Comparison of ENCODE assay signal across 8 cellular contexts in genomic region chr10:90319188-90319914, GRCh38.
DNase-seq lines count a peak whose midpoint lies in the region; ATAC-seq and TF ChIP-seq lines count a peak whose summit lies in the region.

No MANE protein-coding gene starts in this region.

- no peaks in the 10 kb centered on the region for H3K9me3 Mint-ChIP-seq in Caco-2 (ENCODE audit: unreplicated experiment)

- H3K4me3 Mint-ChIP-seq in Caco-2 (ENCODE audit: unreplicated experiment), result no peak overlapping the region

- no peaks in the 10 kb centered on the region for H3K79me2 ChIP-seq in hepatocyte

- 41% methylated on average over 5 of the region's 5 CpGs for WGBS in hepatocyte (ENCODE audit: low lambda C conversion rate, missing lambda C conversion rate)
- WGBS in esophagus muscularis mucosa, result 49% methylated on average over 5 of the region's 5 CpGs
- WGBS in spleen, 5 donors, result 75 to 87% (median 77%) methylated on average over 5 of the region's 5 CpGs

- ATAC-seq in GM19025 (IDR thresholded peaks at IDR 0.05; ENCODE audit: low read depth, unreplicated experiment), result peak; percentile 80
- ATAC-seq in HG03095 (IDR thresholded peaks at IDR 0.05; ENCODE audit: unreplicated experiment), result peak; percentile 83
- no peak for ATAC-seq in HG03457 (IDR thresholded peaks at IDR 0.05; ENCODE audit: unreplicated experiment)

- BruUV-seq in Caco-2 (replicated peaks; lab: Mats Ljungman, UMichigan), result no TSS peak

- H3K36me3 Mint-ChIP-seq in Caco-2 (ENCODE audit: insufficient read depth, unreplicated experiment), result no peaks in the 10 kb centered on the region

- peaks cover 8% of the 10 kb centered on the region for H3K27me3 Mint-ChIP-seq in Caco-2 (ENCODE audit: insufficient read depth, unreplicated experiment)

- intact Hi-C loops in Caco-2 (cut with micrococcal nuclease; ENCODE audit: unreplicated experiment), result no loop called here
- intact Hi-C loops in esophagus muscularis mucosa (cut with DNase I), result no loop called here
- intact Hi-C loops in spleen (cut with DNase I; ENCODE audit: low total_unique reads), result no loop called here

- H3K4me2 ChIP-seq in hepatocyte, result peak overlapping the region; percentile 14

- CTCF ChIA-PET in Caco-2 (lab: Charles Lee) (no interaction called here), RWPE1 (lab: Yijun Ruan, JAX) (interaction anchor here (0.7 kb wide), 1 partner anchor 17 kb away, joined by 7 read pairs; no protein-coding TSS in a partner anchor)

- peak; percentile 4 to 36 for DNase-seq in Caco-2
- DNase-seq in RWPE1 (ENCODE audit: low spot score), result peak; percentile 93
- peak; percentile 78 for DNase-seq in hepatocyte (ENCODE audit: low spot score)
- no peak for DNase-seq in esophagus muscularis mucosa (ENCODE audit: extremely low spot score)
- no peak for DNase-seq in spleen

- H3K4me1 ChIP-seq in Caco-2 (no peaks in the 10 kb centered on the region), hepatocyte (ENCODE audit: insufficient read depth) (peaks cover 6% of the 10 kb centered on the region), esophagus muscularis mucosa (peaks cover 0 to 4% (median 0%) of the 10 kb centered on the region in 4 donors), spleen (no peaks in the 10 kb centered on the region)

- no peak for TF ChIP-seq CTCF in Caco-2 (IDR thresholded peaks at IDR 0.05; ENCODE audit: insufficient read depth in 1 of 2, low read depth in 1 of 2, low read length in 1 of 2, severe bottlenecking in 1 of 2, unreplicated experiment in 1 of 2)
- no peak for TF ChIP-seq CTCF in RWPE1 (conservative IDR thresholded peaks at IDR 0.05; ENCODE audit: low read depth)
- no peak for TF ChIP-seq CTCF in hepatocyte (IDR thresholded peaks at IDR 0.05; ENCODE audit: poor library complexity)
- TF ChIP-seq CTCF in esophagus muscularis mucosa (IDR thresholded peaks at IDR 0.05), result no peak
- TF ChIP-seq CTCF in spleen (IDR thresholded peaks at IDR 0.05 in 8 of 11, conservative IDR thresholded peaks at IDR 0.05 in 3 of 11), result no peak

- H3K27ac ChIP-seq in RWPE1 (peak overlapping the region; percentile 61; the same call in 1 of the 2 replicates), hepatocyte (no peak overlapping the region), esophagus muscularis mucosa (replicated peaks in 1 of 4) (no peak overlapping the region), spleen (no peak overlapping the region)

- TF ChIP-seq EP300 in esophagus muscularis mucosa (IDR thresholded peaks at IDR 0.05), result no peak

- H3K4me1 Mint-ChIP-seq in Caco-2 (ENCODE audit: low read depth, unreplicated experiment), result no peaks in the 10 kb centered on the region

- H3K9me3 ChIP-seq in Caco-2, result no peaks in the 10 kb centered on the region
- no peaks in the 10 kb centered on the region for H3K9me3 ChIP-seq in hepatocyte (ENCODE audit: low read depth)
- H3K9me3 ChIP-seq in esophagus muscularis mucosa, result no peaks in the 10 kb centered on the region
- no peaks in the 10 kb centered on the region for H3K9me3 ChIP-seq in spleen

- H3K27me3 ChIP-seq in Caco-2 (replicated peaks; ENCODE audit: control insufficient read depth, insufficient read depth, low read length) (no peaks in the 10 kb centered on the region), hepatocyte (no peaks in the 10 kb centered on the region), esophagus muscularis mucosa (no peaks in the 10 kb centered on the region), spleen (replicated peaks in 1 of 7) (no peaks in the 10 kb centered on the region)

- no peaks in the 10 kb centered on the region for H4K20me1 ChIP-seq in hepatocyte (ENCODE audit: insufficient read depth, poor library complexity, severe bottlenecking)

- H3K27ac Mint-ChIP-seq in Caco-2 (ENCODE audit: unreplicated experiment), result no peak overlapping the region

- POLR2A ChIA-PET in Caco-2 (lab: Charles Lee), result no interaction called here
- POLR2A ChIA-PET in RWPE1 (lab: Yijun Ruan, JAX; ENCODE audit: low non-redundant PET), result no interaction called here

- H2AFZ ChIP-seq in hepatocyte, result no peak overlapping the region

- H3K9me2 ChIP-seq in hepatocyte (replicated peaks; ENCODE audit: insufficient read depth), result no peaks in the 10 kb centered on the region

- H3K36me3 ChIP-seq in Caco-2 (ENCODE audit: control insufficient read depth, insufficient read depth, low read length) (no peaks in the 10 kb centered on the region), hepatocyte (replicated peaks; ENCODE audit: insufficient read depth, low read depth) (no peaks in the 10 kb centered on the region), esophagus muscularis mucosa (no peaks in the 10 kb centered on the region), spleen (no peaks in the 10 kb centered on the region)

- H3K4me3 ChIP-seq in Caco-2 (ENCODE audit: low read depth, low read length), result no peak overlapping the region
- H3K4me3 ChIP-seq in hepatocyte, result no peak overlapping the region
- H3K4me3 ChIP-seq in esophagus muscularis mucosa, result no peak overlapping the region
- no peak overlapping the region for H3K4me3 ChIP-seq in spleen

- TF ChIP-seq POLR2A in esophagus muscularis mucosa (IDR thresholded peaks at IDR 0.05; ENCODE audit: low read depth) (no peak), spleen (IDR thresholded peaks at IDR 0.05) (no peak)

Comparison
In these comparisons a context has a peak if more than half of its experiments do, and no peak if none do; other contexts are left out.
1. DNase-seq: peak in Caco-2 (2 of 2), RWPE1 (single experiment) and hepatocyte (single experiment); none in esophagus muscularis mucosa (single experiment) and spleen (single experiment).